Comparison of ENCODE assay signal across 10 cellular contexts in the genomic region with DNA sequence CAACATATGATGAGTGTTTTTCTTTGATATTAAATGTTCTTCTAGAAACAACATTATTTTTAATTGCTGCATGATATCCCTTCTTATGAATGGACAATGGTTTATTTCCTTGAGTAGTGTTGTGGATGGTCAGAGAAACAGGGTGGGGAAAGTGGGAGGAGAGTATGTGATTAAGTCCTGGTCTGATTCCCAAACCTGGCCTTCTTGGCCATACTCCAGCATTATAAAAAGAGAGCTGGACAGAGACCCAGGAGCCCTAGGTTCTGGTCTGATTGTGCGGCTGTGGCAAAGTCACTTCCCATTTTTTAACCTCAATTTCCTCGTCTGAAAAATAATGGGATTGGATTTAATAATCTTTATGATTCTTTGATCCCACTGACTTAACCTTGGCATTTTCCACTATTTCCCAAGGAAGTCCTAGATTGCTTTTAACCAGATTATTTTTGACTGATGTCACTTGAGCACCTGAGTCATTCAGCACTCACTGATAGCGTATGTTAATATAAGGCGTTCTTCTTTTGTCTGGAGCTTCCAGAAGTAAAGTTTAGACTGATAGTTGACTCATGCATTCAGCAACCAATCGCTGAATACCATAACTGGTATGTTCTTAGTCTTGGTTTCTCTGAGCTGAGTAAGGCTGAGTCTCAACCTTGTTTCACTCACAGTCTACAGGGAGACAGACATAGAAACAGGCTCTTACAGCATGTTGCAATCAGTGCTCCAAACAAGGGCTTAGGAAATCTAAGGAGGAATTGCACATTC. TPM values are rescaled to one million over a fixed set of nuclear protein-coding genes. Genes with fewer than 3 reads are reported as not detected.
A peak's percentile ranks its signal among the peaks of the same experiment; 100 is the strongest.
DNase-seq lines count a peak whose midpoint lies in the region; ATAC-seq and TF ChIP-seq lines count a peak whose summit lies in the region.
"Had no signal": no experiment of that assay in that cellular context is flagged by ENCODE, and none has a peak within 500 bp of the region (broad histone marks: within the 10 kb centered on the region; RNA-seq: fewer than 3 reads in every experiment).

No MANE protein-coding gene starts in this region.

- no peak for ATAC-seq in HG03457 (IDR thresholded peaks at IDR 0.05; ENCODE audit: unreplicated experiment)
- no peak for ATAC-seq in HG03280 (IDR thresholded peaks at IDR 0.05; ENCODE audit: unreplicated experiment)

- TF ChIP-seq CTCF in HEK293 (tag by site-specific recombination; IDR thresholded peaks at IDR 0.05) (no peak), adrenal gland (IDR thresholded peaks at IDR 0.05) (no peak), left ventricle myocardium inferior (IDR thresholded peaks at IDR 0.05; ENCODE audit: borderline replicate concordance) (no peak), stomach (IDR thresholded peaks at IDR 0.05) (no peak)

- H3K27ac ChIP-seq in HEK293 (ENCODE audit: extremely low read depth, low read depth, low read length) (no peak overlapping the region), adrenal gland (peak overlapping the region in 3 of 5 donors; percentile 29 to 64 (median 63)), left ventricle myocardium inferior (replicated peaks) (peak overlapping the region; percentile 42), stomach (peak overlapping the region; percentile 17 to 74 (median 65))
- H3K27ac ChIP-seq: cardiac muscle cell had no signal

- peak in 1 of 2 donors; percentile 65 for TF ChIP-seq POLR2A in adrenal gland (IDR thresholded peaks at IDR 0.05)
- no peak for TF ChIP-seq POLR2A in stomach (IDR thresholded peaks at IDR 0.05)

- peaks cover 10% of the 10 kb centered on the region for H3K4me1 ChIP-seq in HEK293 (ENCODE audit: control insufficient read depth, insufficient read depth, low read length)
- H3K4me1 ChIP-seq in adrenal gland (replicated peaks in 1 of 2) = peaks cover 19 to 29% of the 10 kb centered on the region in 2 donors
- H3K4me1 ChIP-seq in left ventricle myocardium inferior = peaks cover 35% of the 10 kb centered on the region
- H3K4me1 ChIP-seq in stomach = peaks cover 0 to 41% (median 19%) of the 10 kb centered on the region in 4 donors

- POLR2A ChIA-PET in HEK293 (lab: Yijun Ruan, JAX) = interaction anchor here (1.0 to 1.1 kb wide), 2 partner anchors 25 to 41 kb away, joined by 4 to 7 read pairs; no protein-coding TSS in a partner anchor

- intact Hi-C loops in adrenal gland (cut with DNase I) (no loop called here), left ventricle myocardium inferior (cut with micrococcal nuclease) (no loop called here), stomach (cut with DNase I; ENCODE audit: low total_unique reads) (no loop called here)

- WGBS in adrenal gland, 4 donors = 30 to 39% (median 35%) methylated on average over 5 of the region's 5 CpGs
- WGBS in stomach, 5 donors = 27 to 35% (median 32%) methylated on average over 5 of the region's 5 CpGs

- H3K27me3 ChIP-seq in adrenal gland = no peaks in the 10 kb centered on the region
- H3K27me3 ChIP-seq in left ventricle myocardium inferior (ENCODE audit: low read depth) = no peaks in the 10 kb centered on the region
- no peaks in the 10 kb centered on the region for H3K27me3 ChIP-seq in stomach
- H3K27me3 ChIP-seq: cardiac muscle cell had no signal

- CTCF ChIA-PET in HEK293 (lab: Yijun Ruan, JAX) = interaction anchor here (0.8 to 1.3 kb wide), 2 partner anchors 51 to 430 kb away, joined by 3 to 5 read pairs; no protein-coding TSS in a partner anchor

- DNase-seq in adrenal gland = peak in 2 of 7 donors; percentile 32 to 40
- no peak for DNase-seq in left ventricle myocardium inferior
- no peak for DNase-seq in stomach
- no peak for DNase-seq in AML-193 (lab: John Stamatoyannopoulos, UW)
- no peak for DNase-seq in retina
- DNase-seq: NCI-H2171 had no signal

- no peak for TF ChIP-seq EP300 in stomach (IDR thresholded peaks at IDR 0.05)

- H3K36me3 ChIP-seq in HEK293 (ENCODE audit: control insufficient read depth in 2 of 2, insufficient read depth in 1 of 2, low read length in 2 of 2) = no peaks in the 10 kb centered on the region
- peaks cover 0 to 14% of the 10 kb centered on the region in 2 donors for H3K36me3 ChIP-seq in adrenal gland (replicated peaks in 1 of 2)
- H3K36me3 ChIP-seq in left ventricle myocardium inferior = peaks cover 23% of the 10 kb centered on the region
- H3K36me3 ChIP-seq in stomach = peaks cover 0 to 31% (median 15%) of the 10 kb centered on the region in 4 donors
- H3K36me3 ChIP-seq: cardiac muscle cell had no signal

- H3K4me3 ChIP-seq in HEK293 (ENCODE audit: low read depth, low read length) = no peak overlapping the region
- no peak overlapping the region for H3K4me3 ChIP-seq in adrenal gland
- no peak overlapping the region for H3K4me3 ChIP-seq in left ventricle myocardium inferior
- H3K4me3 ChIP-seq in stomach = no peak overlapping the region
- H3K4me3 ChIP-seq: cardiac muscle cell had no signal

- H3K9me3 ChIP-seq in HEK293 (ENCODE audit: control insufficient read depth, insufficient read depth, low read depth, low read length) (no peaks in the 10 kb centered on the region), adrenal gland (replicated peaks in 1 of 3) (no peaks in the 10 kb centered on the region), left ventricle myocardium inferior (replicated peaks) (peaks cover 4% of the 10 kb centered on the region), stomach (no peaks in the 10 kb centered on the region)

TF ChIP-seq in HEK293, 187 proteins besides CTCF, POLR2A, EP300 and RAD21 (continues in another document):
- TF ChIP-seq IKZF3 (tag by site-specific recombination; IDR thresholded peaks at IDR 0.05) = no peak
- no peak for TF ChIP-seq ZNF133 (tag by site-specific recombination; IDR thresholded peaks at IDR 0.05)
- TF ChIP-seq MEIS1 (CRISPR knock-in tag; IDR thresholded peaks at IDR 0.05; ENCODE audit: borderline replicate concordance) = peak; percentile 72
- TF ChIP-seq ZBTB48 (tag by site-specific recombination; IDR thresholded peaks at IDR 0.05) = no peak
- TF ChIP-seq, protein P1, sequence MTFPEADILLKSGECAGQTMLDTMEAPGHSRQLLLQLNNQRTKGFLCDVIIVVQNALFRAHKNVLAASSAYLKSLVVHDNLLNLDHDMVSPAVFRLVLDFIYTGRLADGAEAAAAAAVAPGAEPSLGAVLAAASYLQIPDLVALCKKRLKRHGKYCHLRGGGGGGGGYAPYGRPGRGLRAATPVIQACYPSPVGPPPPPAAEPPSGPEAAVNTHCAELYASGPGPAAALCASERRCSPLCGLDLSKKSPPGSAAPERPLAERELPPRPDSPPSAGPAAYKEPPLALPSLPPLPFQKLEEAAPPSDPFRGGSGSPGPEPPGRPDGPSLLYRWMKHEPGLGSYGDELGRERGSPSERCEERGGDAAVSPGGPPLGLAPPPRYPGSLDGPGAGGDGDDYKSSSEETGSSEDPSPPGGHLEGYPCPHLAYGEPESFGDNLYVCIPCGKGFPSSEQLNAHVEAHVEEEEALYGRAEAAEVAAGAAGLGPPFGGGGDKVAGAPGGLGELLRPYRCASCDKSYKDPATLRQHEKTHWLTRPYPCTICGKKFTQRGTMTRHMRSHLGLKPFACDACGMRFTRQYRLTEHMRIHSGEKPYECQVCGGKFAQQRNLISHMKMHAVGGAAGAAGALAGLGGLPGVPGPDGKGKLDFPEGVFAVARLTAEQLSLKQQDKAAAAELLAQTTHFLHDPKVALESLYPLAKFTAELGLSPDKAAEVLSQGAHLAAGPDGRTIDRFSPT (tag by site-specific recombination; IDR thresholded peaks at IDR 0.05) = 0 out of 2 replicates have a peak, but pooled peaks have one; percentile 23
- no peak for TF ChIP-seq ZNF596 (tag by site-specific recombination; IDR thresholded peaks at IDR 0.05)
- peak; percentile 27; the same call in 1 of the 2 replicates for TF ChIP-seq ZEB2 (tag by site-specific recombination; IDR thresholded peaks at IDR 0.05)
- no peak for TF ChIP-seq ZNF521 (tag by site-specific recombination; IDR thresholded peaks at IDR 0.05)
- TF ChIP-seq ZNF629 (tag by site-specific recombination; IDR thresholded peaks at IDR 0.05) = peak; percentile 42; the same call in 1 of the 2 replicates
- TF ChIP-seq, protein P2, sequence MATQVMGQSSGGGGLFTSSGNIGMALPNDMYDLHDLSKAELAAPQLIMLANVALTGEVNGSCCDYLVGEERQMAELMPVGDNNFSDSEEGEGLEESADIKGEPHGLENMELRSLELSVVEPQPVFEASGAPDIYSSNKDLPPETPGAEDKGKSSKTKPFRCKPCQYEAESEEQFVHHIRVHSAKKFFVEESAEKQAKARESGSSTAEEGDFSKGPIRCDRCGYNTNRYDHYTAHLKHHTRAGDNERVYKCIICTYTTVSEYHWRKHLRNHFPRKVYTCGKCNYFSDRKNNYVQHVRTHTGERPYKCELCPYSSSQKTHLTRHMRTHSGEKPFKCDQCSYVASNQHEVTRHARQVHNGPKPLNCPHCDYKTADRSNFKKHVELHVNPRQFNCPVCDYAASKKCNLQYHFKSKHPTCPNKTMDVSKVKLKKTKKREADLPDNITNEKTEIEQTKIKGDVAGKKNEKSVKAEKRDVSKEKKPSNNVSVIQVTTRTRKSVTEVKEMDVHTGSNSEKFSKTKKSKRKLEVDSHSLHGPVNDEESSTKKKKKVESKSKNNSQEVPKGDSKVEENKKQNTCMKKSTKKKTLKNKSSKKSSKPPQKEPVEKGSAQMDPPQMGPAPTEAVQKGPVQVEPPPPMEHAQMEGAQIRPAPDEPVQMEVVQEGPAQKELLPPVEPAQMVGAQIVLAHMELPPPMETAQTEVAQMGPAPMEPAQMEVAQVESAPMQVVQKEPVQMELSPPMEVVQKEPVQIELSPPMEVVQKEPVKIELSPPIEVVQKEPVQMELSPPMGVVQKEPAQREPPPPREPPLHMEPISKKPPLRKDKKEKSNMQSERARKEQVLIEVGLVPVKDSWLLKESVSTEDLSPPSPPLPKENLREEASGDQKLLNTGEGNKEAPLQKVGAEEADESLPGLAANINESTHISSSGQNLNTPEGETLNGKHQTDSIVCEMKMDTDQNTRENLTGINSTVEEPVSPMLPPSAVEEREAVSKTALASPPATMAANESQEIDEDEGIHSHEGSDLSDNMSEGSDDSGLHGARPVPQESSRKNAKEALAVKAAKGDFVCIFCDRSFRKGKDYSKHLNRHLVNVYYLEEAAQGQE (tag by site-specific recombination; IDR thresholded peaks at IDR 0.05) = peak; percentile 67
- no peak for TF ChIP-seq KLF8 (tag by site-specific recombination; IDR thresholded peaks at IDR 0.05)
- 0 out of 2 replicates have a peak, but pooled peaks have one; percentile 14 for TF ChIP-seq ZNF335 (tag by site-specific recombination; conservative IDR thresholded peaks at IDR 0.05)
- no peak for TF ChIP-seq ZNF561 (tag by site-specific recombination; IDR thresholded peaks at IDR 0.05; ENCODE audit: borderline replicate concordance)
- TF ChIP-seq SP3 (tag by site-specific recombination; IDR thresholded peaks at IDR 0.05) = no peak
- TF ChIP-seq ZBTB7A (tag by site-specific recombination; IDR thresholded peaks at IDR 0.05; ENCODE audit: low read depth) = no peak

RNA-seq across cellular contexts. Expression of gene OSMR, which starts 26.2 kb away (rescaled TPM):
- total RNA-seq in adrenal gland = 100 to 1,000 TPM in 1 of 8 donors, 10 to 100 TPM in 7; 31.3 to 121 (median 61.9) TPM
- 10 to 100 TPM; 11.9 to 81.9 (median 11.9) TPM for polyA plus RNA-seq in adrenal gland
- 11.7 TPM for total RNA-seq in left ventricle myocardium inferior
- total RNA-seq in stomach = 10 to 100 TPM in 4 of 5 donors, 1 to 10 TPM in 1; 5.5 to 50.3 (median 17.9) TPM
- polyA plus RNA-seq in stomach = 10 to 100 TPM in 1 of 3 donors, 1 to 10 TPM in 2; 2.7 to 11.6 (median 7.9) TPM
- total RNA-seq: cardiac muscle cell had no signal
